25 cellular contexts compared by ENCODE assay signal in genomic region chr12:52439845-52440244, GRCh38. TPM values are rescaled to one million over a fixed set of nuclear protein-coding genes. Genes with fewer than 3 reads are reported as not detected.
"Had no signal": no experiment of that assay in that cellular context is flagged by ENCODE, and none has a peak within 500 bp of the region (broad histone marks: within the 10 kb centered on the region; RNA-seq: fewer than 3 reads in every experiment).

No MANE protein-coding gene starts in this region.

- H3K4me2 ChIP-seq: neural progenitor cell had no signal

- H3K9me3 ChIP-seq: gastroesophageal sphincter, heart left ventricle, pancreas, right lobe of liver, testis, upper lobe of right lung had no signal

- FAIRE-seq: pancreas, small intestine had no signal

- H3K36me3 ChIP-seq: gastroesophageal sphincter, heart left ventricle, neural progenitor cell, pancreas, right lobe of liver, upper lobe of right lung had no signal

- H3K27me3 ChIP-seq: neural progenitor cell, pancreas, right lobe of liver, testis had no signal

- H3K9me3 Mint-ChIP-seq: activated naive CD4-positive, alpha-beta T cell treated with anti-CD3 and anti-CD28 coated beads, Interleukin-2, amount 10 ng/mL, durations not matched to agents 7 days and 5 days; activated naive CD8-positive, alpha-beta T cell treated with anti-CD3 and anti-CD28 coated beads, Interleukin-2, amount 50 U/mL, for 24 hours; naive thymus-derived CD4-positive, alpha-beta T cell; neural progenitor cell; T-helper 1 cell treated with Interleukin-12 subunit alpha and Interleukin-12 subunit beta and Interleukin-4 antibody, amounts not matched to agents 30 μg/mL and 1 μg/mL, for 36 hours had no signal

- H3K4me3 Mint-ChIP-seq: activated naive CD4-positive, alpha-beta T cell treated with anti-CD3 and anti-CD28 coated beads, Interleukin-2, amount 10 ng/mL, durations not matched to agents 7 days and 5 days; activated naive CD8-positive, alpha-beta T cell treated with anti-CD3 and anti-CD28 coated beads, Interleukin-2, amount 50 U/mL, for 24 hours; naive thymus-derived CD4-positive, alpha-beta T cell; neural progenitor cell; T-helper 1 cell treated with Interleukin-12 subunit alpha and Interleukin-12 subunit beta and Interleukin-4 antibody, amounts not matched to agents 30 μg/mL and 1 μg/mL, for 36 hours had no signal

- H3K4me3 ChIP-seq: gastroesophageal sphincter, heart left ventricle, neural progenitor cell, pancreas, right lobe of liver, testis, upper lobe of right lung had no signal

- H3K27ac Mint-ChIP-seq: activated naive CD4-positive, alpha-beta T cell treated with anti-CD3 and anti-CD28 coated beads, Interleukin-2, amount 10 ng/mL, durations not matched to agents 7 days and 5 days; activated naive CD8-positive, alpha-beta T cell treated with anti-CD3 and anti-CD28 coated beads, Interleukin-2, amount 50 U/mL, for 24 hours; naive thymus-derived CD4-positive, alpha-beta T cell; neural progenitor cell; T-helper 1 cell treated with Interleukin-12 subunit alpha and Interleukin-12 subunit beta and Interleukin-4 antibody, amounts not matched to agents 30 μg/mL and 1 μg/mL, for 36 hours had no signal

- H3K27ac ChIP-seq: gastroesophageal sphincter, heart left ventricle, neural progenitor cell, pancreas, right lobe of liver, testis, upper lobe of right lung had no signal

- H3K36me3 Mint-ChIP-seq: activated naive CD4-positive, alpha-beta T cell treated with anti-CD3 and anti-CD28 coated beads, Interleukin-2, amount 10 ng/mL, durations not matched to agents 7 days and 5 days; naive thymus-derived CD4-positive, alpha-beta T cell; neural progenitor cell had no signal

- H3K4me1 Mint-ChIP-seq: activated naive CD4-positive, alpha-beta T cell treated with anti-CD3 and anti-CD28 coated beads, Interleukin-2, amount 10 ng/mL, durations not matched to agents 7 days and 5 days; activated naive CD8-positive, alpha-beta T cell treated with anti-CD3 and anti-CD28 coated beads, Interleukin-2, amount 50 U/mL, for 24 hours; naive thymus-derived CD4-positive, alpha-beta T cell had no signal

- H2AFZ ChIP-seq: neural progenitor cell had no signal

- H3K4me1 ChIP-seq: gastroesophageal sphincter, heart left ventricle, pancreas, right lobe of liver, testis, upper lobe of right lung had no signal

- ATAC-seq: activated CD4-positive, CD25-positive, alpha-beta regulatory T cell treated with anti-CD3 and anti-CD28 coated beads, Interleukin-2, amount 50 U/mL, for 24 hours; activated naive CD8-positive, alpha-beta T cell treated with anti-CD3 and anti-CD28 coated beads, Interleukin-2, amount 50 U/mL, for 24 hours; esophagus mucosa; gastroesophageal sphincter; heart left ventricle; naive thymus-derived CD4-positive, alpha-beta T cell; pancreas; right lobe of liver; upper lobe of right lung had no signal

- DNase-seq: activated CD4-positive, alpha-beta T cell treated with anti-CD3 and anti-CD28 coated beads, Interleukin-2, amount 50 U/mL, for 1 hour; activated CD8-positive, alpha-beta memory T cell treated with anti-CD3 and anti-CD28 coated beads, Interleukin-2, amount 50 U/mL, for 4 hours; activated effector memory CD4-positive, alpha-beta T cell treated with Interleukin-2 at 50 U/mL for 16 hours; activated naive CD4-positive, alpha-beta T cell treated with anti-CD3 and anti-CD28 coated beads, Interleukin-2, amount 10 ng/mL, durations not matched to agents 7 days and 5 days; activated naive CD8-positive, alpha-beta T cell treated with anti-CD3 and anti-CD28 coated beads, Interleukin-2, amount 50 U/mL, for 24 hours; activated T-cell treated with anti-CD3 and anti-CD28 coated beads, Interleukin-2, amount 50 U/mL, for 48 hours; anterior cingulate cortex; cerebellar nuclear complex; cortex of kidney; heart left ventricle; mesenchymal stem cell; naive thymus-derived CD4-positive, alpha-beta T cell; pancreas; right lobe of liver; small intestine; stimulated activated CD4-positive, alpha-beta T cell treated with anti-CD3 and anti-CD28 coated beads, Interleukin-4, amount 100 ng/mL, for 1 hour; testis; upper lobe of right lung had no signal

RNA-seq across cellular contexts. Expression of gene KRT75, which starts 5.7 kb away (rescaled TPM):
- total RNA-seq: gastroesophageal sphincter; heart left ventricle; liver; mucosa of gallbladder; naive thymus-derived CD4-positive, alpha-beta T cell; pancreas; right lobe of liver; upper lobe of right lung had no signal

RNA-seq across cellular contexts. Expression of gene KRT6B, which starts 12.1 kb away (rescaled TPM):
- total RNA-seq: heart left ventricle; mucosa of gallbladder; naive thymus-derived CD4-positive, alpha-beta T cell; upper lobe of right lung had no signal

RNA-seq across cellular contexts. Expression of gene KRT82, which starts 33.7 kb away (rescaled TPM):
- total RNA-seq: esophagus mucosa; gastroesophageal sphincter; heart left ventricle; liver; mucosa of gallbladder; naive thymus-derived CD4-positive, alpha-beta T cell; pancreas; right lobe of liver; testis; upper lobe of right lung had no signal

RNA-seq across cellular contexts. Expression of gene KRT6C, which starts 33.8 kb away (rescaled TPM):
- total RNA-seq: heart left ventricle; mucosa of gallbladder; naive thymus-derived CD4-positive, alpha-beta T cell; pancreas; upper lobe of right lung had no signal

RNA-seq across cellular contexts. Expression of gene KRT6A, which starts 53.2 kb away (rescaled TPM):
- total RNA-seq: mucosa of gallbladder; naive thymus-derived CD4-positive, alpha-beta T cell had no signal
